In the genomic region with DNA sequence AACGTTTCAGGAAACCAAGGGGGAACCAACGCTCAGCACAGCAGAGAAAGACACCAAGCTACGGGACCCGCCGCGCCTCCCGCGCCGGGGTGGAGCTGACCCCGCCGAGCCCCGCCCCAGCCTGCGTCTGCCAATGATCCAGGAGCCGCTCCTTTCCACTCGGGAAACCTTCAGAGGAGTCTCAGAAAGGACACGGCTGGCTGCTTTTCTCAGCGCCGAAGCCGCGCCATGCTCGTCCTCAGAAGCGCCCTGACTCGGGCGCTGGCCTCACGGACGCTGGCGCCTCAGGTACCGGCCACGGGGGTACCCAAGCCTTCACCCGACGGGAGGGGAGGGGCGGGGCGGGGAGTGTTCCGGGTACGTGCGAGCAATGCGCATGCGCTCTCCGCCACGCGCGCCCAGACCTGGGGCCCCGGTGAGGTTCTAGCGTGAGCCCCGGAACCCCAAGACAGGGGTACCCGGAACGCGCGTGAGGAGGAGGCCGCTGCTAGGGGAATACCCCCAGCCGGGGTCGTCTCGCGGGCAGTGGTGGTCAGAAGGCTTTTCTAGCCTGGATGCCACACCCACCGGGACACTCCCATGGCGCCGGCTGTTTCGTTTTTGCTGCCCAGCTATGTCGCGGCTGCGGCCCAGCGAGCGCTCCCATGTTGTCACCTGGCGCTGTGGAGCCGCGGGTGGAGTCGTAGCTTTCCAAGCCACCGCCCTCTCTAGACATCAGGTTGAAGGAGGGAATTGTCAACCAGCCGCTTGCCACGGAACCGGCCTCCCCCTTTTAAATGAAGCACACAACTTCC, we compare ENCODE assay signal across 2 cellular contexts.
TF ChIP-seq lines count a peak whose summit lies in the region.

A gene (plus strand): TSS at position 119 of the 794 bp plus-strand sequence. CDS start 110 bp downstream, at position 229.

TF ChIP-seq in HEK293, 187 proteins besides CTCF, POLR2A, EP300 and RAD21 (continued from another document and continues in another):
- TF ChIP-seq KLF8 (tag by site-specific recombination; IDR thresholded peaks at IDR 0.05) (0 out of 2 replicates have a peak, but pooled peaks have one; percentile 78), GLIS2 (tag by site-specific recombination; IDR thresholded peaks at IDR 0.05) (peak; percentile 60), ZXDB (tag by site-specific recombination; IDR thresholded peaks at IDR 0.05) (peak; percentile 52; the same call in 1 of the 2 replicates), ZNF23 (tag by site-specific recombination; IDR thresholded peaks at IDR 0.05; ENCODE audit: borderline replicate concordance) (no peak), MYNN (tag by site-specific recombination; IDR thresholded peaks at IDR 0.05; ENCODE audit: borderline replicate concordance) (no peak), ZBTB20 (tag by site-specific recombination; IDR thresholded peaks at IDR 0.05) (peak; percentile 96), GLIS1 (tag by site-specific recombination; IDR thresholded peaks at IDR 0.05) (peak; percentile 9), ZNF610 (tag by site-specific recombination; IDR thresholded peaks at IDR 0.05; ENCODE audit: borderline replicate concordance) (peak; percentile 33; the same call in 1 of the 2 replicates), SP3 (tag by site-specific recombination; IDR thresholded peaks at IDR 0.05) (peak; percentile 48), ZBTB7A (tag by site-specific recombination; IDR thresholded peaks at IDR 0.05; ENCODE audit: low read depth) (no peak), ZNF664 (tag by site-specific recombination; IDR thresholded peaks at IDR 0.05) (no peak), SP2 (tag by site-specific recombination; IDR thresholded peaks at IDR 0.05) (peak; percentile 39; the same call in 1 of the 2 replicates), SCRT2 (tag by site-specific recombination; IDR thresholded peaks at IDR 0.05) (no peak), ZNF530 (tag by site-specific recombination; IDR thresholded peaks at IDR 0.05; ENCODE audit: low read depth) (no peak), ZNF10 (tag by site-specific recombination; IDR thresholded peaks at IDR 0.05) (no peak), OVOL3 (tag by site-specific recombination; IDR thresholded peaks at IDR 0.05) (no peak), ZNF521 (tag by site-specific recombination; IDR thresholded peaks at IDR 0.05) (no peak)
- TF ChIP-seq, protein P1, sequence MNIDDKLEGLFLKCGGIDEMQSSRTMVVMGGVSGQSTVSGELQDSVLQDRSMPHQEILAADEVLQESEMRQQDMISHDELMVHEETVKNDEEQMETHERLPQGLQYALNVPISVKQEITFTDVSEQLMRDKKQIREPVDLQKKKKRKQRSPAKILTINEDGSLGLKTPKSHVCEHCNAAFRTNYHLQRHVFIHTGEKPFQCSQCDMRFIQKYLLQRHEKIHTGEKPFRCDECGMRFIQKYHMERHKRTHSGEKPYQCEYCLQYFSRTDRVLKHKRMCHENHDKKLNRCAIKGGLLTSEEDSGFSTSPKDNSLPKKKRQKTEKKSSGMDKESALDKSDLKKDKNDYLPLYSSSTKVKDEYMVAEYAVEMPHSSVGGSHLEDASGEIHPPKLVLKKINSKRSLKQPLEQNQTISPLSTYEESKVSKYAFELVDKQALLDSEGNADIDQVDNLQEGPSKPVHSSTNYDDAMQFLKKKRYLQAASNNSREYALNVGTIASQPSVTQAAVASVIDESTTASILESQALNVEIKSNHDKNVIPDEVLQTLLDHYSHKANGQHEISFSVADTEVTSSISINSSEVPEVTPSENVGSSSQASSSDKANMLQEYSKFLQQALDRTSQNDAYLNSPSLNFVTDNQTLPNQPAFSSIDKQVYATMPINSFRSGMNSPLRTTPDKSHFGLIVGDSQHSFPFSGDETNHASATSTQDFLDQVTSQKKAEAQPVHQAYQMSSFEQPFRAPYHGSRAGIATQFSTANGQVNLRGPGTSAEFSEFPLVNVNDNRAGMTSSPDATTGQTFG (tag by site-specific recombination; IDR thresholded peaks at IDR 0.05; ENCODE audit: borderline replicate concordance): no peak
- TF ChIP-seq, protein P2, sequence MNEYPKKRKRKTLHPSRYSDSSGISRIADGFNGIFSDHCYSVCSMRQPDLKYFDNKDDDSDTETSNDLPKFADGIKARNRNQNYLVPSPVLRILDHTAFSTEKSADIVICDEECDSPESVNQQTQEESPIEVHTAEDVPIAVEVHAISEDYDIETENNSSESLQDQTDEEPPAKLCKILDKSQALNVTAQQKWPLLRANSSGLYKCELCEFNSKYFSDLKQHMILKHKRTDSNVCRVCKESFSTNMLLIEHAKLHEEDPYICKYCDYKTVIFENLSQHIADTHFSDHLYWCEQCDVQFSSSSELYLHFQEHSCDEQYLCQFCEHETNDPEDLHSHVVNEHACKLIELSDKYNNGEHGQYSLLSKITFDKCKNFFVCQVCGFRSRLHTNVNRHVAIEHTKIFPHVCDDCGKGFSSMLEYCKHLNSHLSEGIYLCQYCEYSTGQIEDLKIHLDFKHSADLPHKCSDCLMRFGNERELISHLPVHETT (tag by site-specific recombination; IDR thresholded peaks at IDR 0.05): no peak
- TF ChIP-seq, protein P3, sequence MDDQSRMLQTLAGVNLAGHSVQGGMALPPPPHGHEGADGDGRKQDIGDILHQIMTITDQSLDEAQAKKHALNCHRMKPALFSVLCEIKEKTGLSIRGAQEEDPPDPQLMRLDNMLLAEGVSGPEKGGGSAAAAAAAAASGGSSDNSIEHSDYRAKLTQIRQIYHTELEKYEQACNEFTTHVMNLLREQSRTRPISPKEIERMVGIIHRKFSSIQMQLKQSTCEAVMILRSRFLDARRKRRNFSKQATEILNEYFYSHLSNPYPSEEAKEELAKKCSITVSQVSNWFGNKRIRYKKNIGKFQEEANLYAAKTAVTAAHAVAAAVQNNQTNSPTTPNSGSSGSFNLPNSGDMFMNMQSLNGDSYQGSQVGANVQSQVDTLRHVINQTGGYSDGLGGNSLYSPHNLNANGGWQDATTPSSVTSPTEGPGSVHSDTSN (CRISPR knock-in tag; IDR thresholded peaks at IDR 0.05): peak; percentile 46; the same call in 1 of the 2 replicates
- TF ChIP-seq, protein P4, sequence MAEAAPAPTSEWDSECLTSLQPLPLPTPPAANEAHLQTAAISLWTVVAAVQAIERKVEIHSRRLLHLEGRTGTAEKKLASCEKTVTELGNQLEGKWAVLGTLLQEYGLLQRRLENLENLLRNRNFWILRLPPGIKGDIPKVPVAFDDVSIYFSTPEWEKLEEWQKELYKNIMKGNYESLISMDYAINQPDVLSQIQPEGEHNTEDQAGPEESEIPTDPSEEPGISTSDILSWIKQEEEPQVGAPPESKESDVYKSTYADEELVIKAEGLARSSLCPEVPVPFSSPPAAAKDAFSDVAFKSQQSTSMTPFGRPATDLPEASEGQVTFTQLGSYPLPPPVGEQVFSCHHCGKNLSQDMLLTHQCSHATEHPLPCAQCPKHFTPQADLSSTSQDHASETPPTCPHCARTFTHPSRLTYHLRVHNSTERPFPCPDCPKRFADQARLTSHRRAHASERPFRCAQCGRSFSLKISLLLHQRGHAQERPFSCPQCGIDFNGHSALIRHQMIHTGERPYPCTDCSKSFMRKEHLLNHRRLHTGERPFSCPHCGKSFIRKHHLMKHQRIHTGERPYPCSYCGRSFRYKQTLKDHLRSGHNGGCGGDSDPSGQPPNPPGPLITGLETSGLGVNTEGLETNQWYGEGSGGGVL (tag by site-specific recombination; IDR thresholded peaks at IDR 0.05): peak; percentile 70

TF ChIP-seq in SK-N-SH, 30 proteins besides CTCF, POLR2A, EP300 and RAD21 (continued from another document):
- TF ChIP-seq, protein P5, sequence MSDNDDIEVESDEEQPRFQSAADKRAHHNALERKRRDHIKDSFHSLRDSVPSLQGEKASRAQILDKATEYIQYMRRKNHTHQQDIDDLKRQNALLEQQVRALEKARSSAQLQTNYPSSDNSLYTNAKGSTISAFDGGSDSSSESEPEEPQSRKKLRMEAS (IDR thresholded peaks at IDR 0.05; ENCODE audit: low read depth): peak; percentile 73; the same call in 1 of the 2 replicates
- TF ChIP-seq TAF1 (IDR thresholded peaks at IDR 0.05; ENCODE audit: borderline replicate concordance, low read depth, low read length) (no peak), NRF1 (IDR thresholded peaks at IDR 0.05; ENCODE audit: low read depth, low read length) (peak; percentile 61; the same call in 1 of the 2 replicates), MXI1 (IDR thresholded peaks at IDR 0.05; ENCODE audit: low read depth, low read length) (peak; percentile 38; the same call in 1 of the 2 replicates), GABPA (IDR thresholded peaks at IDR 0.05; ENCODE audit: low read depth) (no peak), RFX5 (IDR thresholded peaks at IDR 0.05; ENCODE audit: low read length) (no peak), CHD2 (IDR thresholded peaks at IDR 0.05; ENCODE audit: low read length, partially characterized antibody) (no peak), FOXJ3 (CRISPR knock-in tag; IDR thresholded peaks at IDR 0.05) (no peak), MEF2A (IDR thresholded peaks at IDR 0.05; ENCODE audit: borderline replicate concordance, low read depth) (no peak), EZH2phosphoT487 (IDR thresholded peaks at IDR 0.05; ENCODE audit: borderline replicate concordance, low read depth) (no peak), SMC3 (IDR thresholded peaks at IDR 0.05; ENCODE audit: low read depth, low read length) (no peak), TCF12 (IDR thresholded peaks at IDR 0.05) (no peak), GATA2 (CRISPR knock-in tag; IDR thresholded peaks at IDR 0.05) (no peak), NFIC (IDR thresholded peaks at IDR 0.05; ENCODE audit: borderline replicate concordance) (no peak), ELF1 (IDR thresholded peaks at IDR 0.05) (peak; percentile 40; the same call in 1 of the 2 replicates), RXRA (IDR thresholded peaks at IDR 0.05; ENCODE audit: borderline replicate concordance, low read depth) (no peak), YY1 (IDR thresholded peaks at IDR 0.05; ENCODE audit: low read depth) (peak; percentile 81), SIN3A (IDR thresholded peaks at IDR 0.05; ENCODE audit: borderline replicate concordance, low read depth, low read length) (peak; percentile 42; the same call in 1 of the 2 replicates)
- TF ChIP-seq, protein P6, sequence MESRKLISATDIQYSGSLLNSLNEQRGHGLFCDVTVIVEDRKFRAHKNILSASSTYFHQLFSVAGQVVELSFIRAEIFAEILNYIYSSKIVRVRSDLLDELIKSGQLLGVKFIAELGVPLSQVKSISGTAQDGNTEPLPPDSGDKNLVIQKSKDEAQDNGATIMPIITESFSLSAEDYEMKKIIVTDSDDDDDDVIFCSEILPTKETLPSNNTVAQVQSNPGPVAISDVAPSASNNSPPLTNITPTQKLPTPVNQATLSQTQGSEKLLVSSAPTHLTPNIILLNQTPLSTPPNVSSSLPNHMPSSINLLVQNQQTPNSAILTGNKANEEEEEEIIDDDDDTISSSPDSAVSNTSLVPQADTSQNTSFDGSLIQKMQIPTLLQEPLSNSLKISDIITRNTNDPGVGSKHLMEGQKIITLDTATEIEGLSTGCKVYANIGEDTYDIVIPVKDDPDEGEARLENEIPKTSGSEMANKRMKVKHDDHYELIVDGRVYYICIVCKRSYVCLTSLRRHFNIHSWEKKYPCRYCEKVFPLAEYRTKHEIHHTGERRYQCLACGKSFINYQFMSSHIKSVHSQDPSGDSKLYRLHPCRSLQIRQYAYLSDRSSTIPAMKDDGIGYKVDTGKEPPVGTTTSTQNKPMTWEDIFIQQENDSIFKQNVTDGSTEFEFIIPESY (IDR thresholded peaks at IDR 0.05; ENCODE audit: borderline replicate concordance, low read depth): no peak
- TF ChIP-seq, protein P7, sequence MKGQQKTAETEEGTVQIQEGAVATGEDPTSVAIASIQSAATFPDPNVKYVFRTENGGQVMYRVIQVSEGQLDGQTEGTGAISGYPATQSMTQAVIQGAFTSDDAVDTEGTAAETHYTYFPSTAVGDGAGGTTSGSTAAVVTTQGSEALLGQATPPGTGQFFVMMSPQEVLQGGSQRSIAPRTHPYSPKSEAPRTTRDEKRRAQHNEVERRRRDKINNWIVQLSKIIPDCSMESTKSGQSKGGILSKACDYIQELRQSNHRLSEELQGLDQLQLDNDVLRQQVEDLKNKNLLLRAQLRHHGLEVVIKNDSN (IDR thresholded peaks at IDR 0.05; ENCODE audit: borderline replicate concordance, low read depth): no peak
- TF ChIP-seq, protein P8, sequence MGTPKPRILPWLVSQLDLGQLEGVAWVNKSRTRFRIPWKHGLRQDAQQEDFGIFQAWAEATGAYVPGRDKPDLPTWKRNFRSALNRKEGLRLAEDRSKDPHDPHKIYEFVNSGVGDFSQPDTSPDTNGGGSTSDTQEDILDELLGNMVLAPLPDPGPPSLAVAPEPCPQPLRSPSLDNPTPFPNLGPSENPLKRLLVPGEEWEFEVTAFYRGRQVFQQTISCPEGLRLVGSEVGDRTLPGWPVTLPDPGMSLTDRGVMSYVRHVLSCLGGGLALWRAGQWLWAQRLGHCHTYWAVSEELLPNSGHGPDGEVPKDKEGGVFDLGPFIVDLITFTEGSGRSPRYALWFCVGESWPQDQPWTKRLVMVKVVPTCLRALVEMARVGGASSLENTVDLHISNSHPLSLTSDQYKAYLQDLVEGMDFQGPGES (IDR thresholded peaks at IDR 0.05; ENCODE audit: low read depth, low read length): no peak
- TF ChIP-seq, protein P9, sequence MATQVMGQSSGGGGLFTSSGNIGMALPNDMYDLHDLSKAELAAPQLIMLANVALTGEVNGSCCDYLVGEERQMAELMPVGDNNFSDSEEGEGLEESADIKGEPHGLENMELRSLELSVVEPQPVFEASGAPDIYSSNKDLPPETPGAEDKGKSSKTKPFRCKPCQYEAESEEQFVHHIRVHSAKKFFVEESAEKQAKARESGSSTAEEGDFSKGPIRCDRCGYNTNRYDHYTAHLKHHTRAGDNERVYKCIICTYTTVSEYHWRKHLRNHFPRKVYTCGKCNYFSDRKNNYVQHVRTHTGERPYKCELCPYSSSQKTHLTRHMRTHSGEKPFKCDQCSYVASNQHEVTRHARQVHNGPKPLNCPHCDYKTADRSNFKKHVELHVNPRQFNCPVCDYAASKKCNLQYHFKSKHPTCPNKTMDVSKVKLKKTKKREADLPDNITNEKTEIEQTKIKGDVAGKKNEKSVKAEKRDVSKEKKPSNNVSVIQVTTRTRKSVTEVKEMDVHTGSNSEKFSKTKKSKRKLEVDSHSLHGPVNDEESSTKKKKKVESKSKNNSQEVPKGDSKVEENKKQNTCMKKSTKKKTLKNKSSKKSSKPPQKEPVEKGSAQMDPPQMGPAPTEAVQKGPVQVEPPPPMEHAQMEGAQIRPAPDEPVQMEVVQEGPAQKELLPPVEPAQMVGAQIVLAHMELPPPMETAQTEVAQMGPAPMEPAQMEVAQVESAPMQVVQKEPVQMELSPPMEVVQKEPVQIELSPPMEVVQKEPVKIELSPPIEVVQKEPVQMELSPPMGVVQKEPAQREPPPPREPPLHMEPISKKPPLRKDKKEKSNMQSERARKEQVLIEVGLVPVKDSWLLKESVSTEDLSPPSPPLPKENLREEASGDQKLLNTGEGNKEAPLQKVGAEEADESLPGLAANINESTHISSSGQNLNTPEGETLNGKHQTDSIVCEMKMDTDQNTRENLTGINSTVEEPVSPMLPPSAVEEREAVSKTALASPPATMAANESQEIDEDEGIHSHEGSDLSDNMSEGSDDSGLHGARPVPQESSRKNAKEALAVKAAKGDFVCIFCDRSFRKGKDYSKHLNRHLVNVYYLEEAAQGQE (IDR thresholded peaks at IDR 0.05; ENCODE audit: low read depth, low read length): no peak
